12 cellular contexts compared by ENCODE assay signal in genomic region chr14:22572562-22573058, GRCh38. TPM values are rescaled to one million over a fixed set of nuclear protein-coding genes. Genes with fewer than 3 reads are reported as not detected.
DNase-seq lines count a peak whose midpoint lies in the region; ATAC-seq and TF ChIP-seq lines count a peak whose summit lies in the region.
"Had no signal": no experiment of that assay in that cellular context is flagged by ENCODE, and none has a peak within 500 bp of the region (broad histone marks: within the 10 kb centered on the region; RNA-seq: fewer than 3 reads in every experiment).

No MANE protein-coding gene starts in this region.

- peaks cover 33% of the 10 kb centered on the region for H3F3A ChIP-seq in GM23248 (ENCODE audit: insufficient read depth)

- peak; percentile 27 for DNase-seq in AG08396 (ENCODE audit: low spot score)
- DNase-seq in GM23248 = peak; percentile 76
- peak in 2 of 7 donors; percentile 38 to 60 for DNase-seq in adrenal gland
- peak; percentile 91 for DNase-seq in iris pigment epithelial cell (ENCODE audit: low read depth)
- no peak for DNase-seq in stimulated activated CD8-positive, alpha-beta memory T cell treated with anti-CD3 and anti-CD28 coated beads, Interleukin-4, amount 100 ng/mL, for 48 hours
- DNase-seq in mucosa of gallbladder (ENCODE audit: low spot score) = no peak
- DNase-seq: COR-L47; effector CD4-positive, alpha-beta T cell; Peyer's patch; spleen had no signal

- H3K9me2 ChIP-seq in GM23248 (ENCODE audit: insufficient read depth) = no peaks in the 10 kb centered on the region

- no peak for ATAC-seq in HG03139 (IDR thresholded peaks at IDR 0.05; ENCODE audit: unreplicated experiment)
- no peak for ATAC-seq in GM19324 (IDR thresholded peaks at IDR 0.05; ENCODE audit: low FRiP score, unreplicated experiment)

- H3K36me3 ChIP-seq in GM23248 (ENCODE audit: low read depth) (peaks cover 27% of the 10 kb centered on the region), adrenal gland (replicated peaks in 1 of 2) (peaks cover 0 to 31% of the 10 kb centered on the region in 2 donors)

- peak overlapping the region; percentile 27 for H3K9ac ChIP-seq in GM23248

- 0 out of 2 replicates have a peak, but pooled peaks cover 5% of the 10 kb centered on the region for H4K20me1 ChIP-seq in GM23248 (ENCODE audit: insufficient read depth)

- in situ Hi-C loops in GM23248 (cut with MboI) = loop anchor here (10.0 kb wide), 2 partner anchors 82 to 192 kb away; partner anchors contain the start of gene OXA1L

- peak overlapping the region; percentile 55 for H3K27ac ChIP-seq in GM23248
- H3K27ac ChIP-seq in adrenal gland = peak overlapping the region; percentile 51 to 85 (median 76)

- no peak overlapping the region for H2AFZ ChIP-seq in GM23248

- intact Hi-C loops in adrenal gland (cut with DNase I) = no loop called here

- no peaks in the 10 kb centered on the region for H3K27me3 ChIP-seq in GM23248 (replicated peaks; ENCODE audit: insufficient read depth)
- H3K27me3 ChIP-seq in adrenal gland = no peaks in the 10 kb centered on the region
- H3K27me3 ChIP-seq: Peyer's patch, spleen had no signal

- no peak for TF ChIP-seq CTCF in adrenal gland (IDR thresholded peaks at IDR 0.05)

- WGBS in GM23248 (ENCODE audit: low coverage in 1 of 2, low lambda C conversion rate in 2 of 2, missing lambda C conversion rate in 2 of 2), 2 experiments = 44 to 46% methylated on average over 1 of the region's 1 CpG
- WGBS in adrenal gland, 4 donors = 26 to 65% (median 50%) methylated on average over 1 of the region's 1 CpG

- peak in 1 of 2 donors; percentile 18 for TF ChIP-seq POLR2A in adrenal gland (IDR thresholded peaks at IDR 0.05)

- H3K9me3 ChIP-seq in GM23248 (ENCODE audit: low read depth) (no peaks in the 10 kb centered on the region), adrenal gland (replicated peaks in 1 of 3) (no peaks in the 10 kb centered on the region)
- H3K9me3 ChIP-seq: Peyer's patch, spleen had no signal

- no peak overlapping the region for H3K4me2 ChIP-seq in GM23248 (ENCODE audit: unreplicated experiment)

- H3K4me1 ChIP-seq in GM23248 (ENCODE audit: insufficient read depth) (peaks cover 31% of the 10 kb centered on the region), adrenal gland (replicated peaks in 1 of 2) (peaks cover 28 to 41% of the 10 kb centered on the region in 2 donors)

- H3K4me3 ChIP-seq in GM23248 (no peak overlapping the region), adrenal gland (no peak overlapping the region)
- H3K4me3 ChIP-seq: Peyer's patch, spleen had no signal

- peaks cover 86% of the 10 kb centered on the region for H3K79me2 ChIP-seq in GM23248 (ENCODE audit: insufficient read depth)

RNA-seq across cellular contexts. Expression of gene DAD1, which starts 16.4 kb away (rescaled TPM):
- total RNA-seq in GM23248 (2014; rRNA removed; shearing (Covaris generic)) = 369 and 375 TPM in 2 replicates
- polyA plus RNA-seq in GM23248 (2016; fragmentation: Nextera tagmentation; extraction: Ambion mirVana) (637 and 653 TPM in 2 replicates), adrenal gland (100 to 1,000 TPM in 2 of 3 donors, 10 to 100 TPM in 1; 91.8 to 537 (median 190) TPM)
- total RNA-seq in adrenal gland (100 to 1,000 TPM; 203 to 382 (median 291) TPM), mucosa of gallbladder (235 TPM)

RNA-seq across cellular contexts. Expression of gene ABHD4, which starts 25.5 kb away (rescaled TPM):
- 15.2 and 16.8 TPM in 2 replicates for total RNA-seq in GM23248 (2014; rRNA removed; shearing (Covaris generic))
- polyA plus RNA-seq in GM23248 (2016; fragmentation: Nextera tagmentation; extraction: Ambion mirVana) (26.5 and 27.8 TPM in 2 replicates), adrenal gland (10 to 100 TPM; 23.3 to 44.5 (median 41.8) TPM)
- total RNA-seq in adrenal gland (10 to 100 TPM; 21.4 to 93.4 (median 48.8) TPM), mucosa of gallbladder (77.2 TPM)

Comparison
In these comparisons a context has a peak if more than half of its experiments do, and no peak if none do; other contexts are left out.
1. DNase-seq: peak in AG08396 (single experiment), GM23248 (single experiment) and iris pigment epithelial cell (single experiment); none in stimulated activated CD8-positive, alpha-beta memory T cell treated with anti-CD3 and anti-CD28 coated beads, Interleukin-4, amount 100 ng/mL, for 48 hours (single experiment) and mucosa of gallbladder (single experiment).